In genomic region chr13:108742681-108743080, GRCh38 we compare ENCODE assay signal across 26 cellular contexts.
"Had no signal": no experiment of that assay in that cellular context is flagged by ENCODE, and none has a peak within 500 bp of the region (broad histone marks: within the 10 kb centered on the region; RNA-seq: fewer than 3 reads in every experiment).

No MANE protein-coding gene starts in this region.

- H3K9me3 Mint-ChIP-seq: activated CD4-positive, alpha-beta T cell treated with anti-CD3 and anti-CD28 coated beads, Interleukin-2, amount 10 ng/mL, durations not matched to agents 24 days and 14 days; T-helper 2 cell treated with Interferon-gamma antibody and Interleukin-4, amounts not matched to agents 5 μg/mL and 100 μg/mL, for 36 hours had no signal

- H3K4me3 ChIP-seq: ascending aorta, breast epithelium, K562, MG63 had no signal

- H3K27ac ChIP-seq: ascending aorta, breast epithelium had no signal

- H3K4me1 ChIP-seq: ascending aorta, breast epithelium had no signal

- H3K27me3 Mint-ChIP-seq: activated CD4-positive, alpha-beta T cell treated with anti-CD3 and anti-CD28 coated beads, Interleukin-2, amount 10 ng/mL, durations not matched to agents 24 days and 14 days; activated naive CD8-positive, alpha-beta T cell treated with anti-CD3 and anti-CD28 coated beads, Interleukin-2, amount 10 ng/mL, durations not matched to agents 7 days and 5 days had no signal

- H3K9me3 ChIP-seq: ascending aorta, breast epithelium, SK-N-SH had no signal

- ATAC-seq: activated CD8-positive, alpha-beta T cell treated with anti-CD3 and anti-CD28 coated beads for 36 hours; activated T-cell treated with anti-CD3 and anti-CD28 coated beads, Interleukin-2, amount 50 U/mL, for 72 hours; activated T-helper 17 cell treated with anti-CD3 and anti-CD28 coated beads, Interleukin-2, amount 50 U/mL, for 72 hours; K562 had no signal

- H3K4me3 Mint-ChIP-seq: activated CD4-positive, alpha-beta T cell treated with anti-CD3 and anti-CD28 coated beads, Interleukin-2, amount 10 ng/mL, durations not matched to agents 24 days and 14 days; activated CD8-positive, alpha-beta T cell treated with anti-CD3 and anti-CD28 coated beads for 36 hours; activated naive CD4-positive, alpha-beta T cell treated with anti-CD3 and anti-CD28 coated beads, Interleukin-2, amount 50 U/mL, for 24 hours; activated naive CD8-positive, alpha-beta T cell treated with anti-CD3 and anti-CD28 coated beads, Interleukin-2, amount 10 ng/mL, durations not matched to agents 7 days and 5 days; activated T-cell treated with anti-CD3 and anti-CD28 coated beads, Interleukin-2, amount 50 U/mL, for 72 hours; activated T-helper 17 cell treated with anti-CD3 and anti-CD28 coated beads, Interleukin-2, amount 50 U/mL, for 72 hours; T-helper 1 cell treated with Interleukin-12 subunit alpha and Interleukin-12 subunit beta and Interleukin-4 antibody, amounts not matched to agents 30 μg/mL and 1 μg/mL, for 36 hours; T-helper 2 cell treated with Interferon-gamma antibody and Interleukin-4, amounts not matched to agents 5 μg/mL and 100 μg/mL, for 36 hours had no signal

- H3K4me1 Mint-ChIP-seq: activated CD4-positive, alpha-beta T cell treated with anti-CD3 and anti-CD28 coated beads, Interleukin-2, amount 10 ng/mL, durations not matched to agents 24 days and 14 days; activated naive CD4-positive, alpha-beta T cell treated with anti-CD3 and anti-CD28 coated beads, Interleukin-2, amount 50 U/mL, for 24 hours; activated naive CD8-positive, alpha-beta T cell treated with anti-CD3 and anti-CD28 coated beads, Interleukin-2, amount 10 ng/mL, durations not matched to agents 7 days and 5 days; activated T-helper 17 cell treated with anti-CD3 and anti-CD28 coated beads, Interleukin-2, amount 50 U/mL, for 72 hours had no signal

- H3K4me2 ChIP-seq: SK-N-SH had no signal

- H3K9ac ChIP-seq: SK-N-SH had no signal

- H3K36me3 ChIP-seq: ascending aorta, breast epithelium, MG63 had no signal

- DNase-seq: activated CD4-positive, alpha-beta T cell treated with anti-CD3 and anti-CD28 coated beads, Interleukin-2, amount 10 ng/mL, durations not matched to agents 24 days and 14 days; activated CD4-positive, alpha-beta T cell treated with anti-CD3 and anti-CD28 coated beads, Interleukin-2, amount 50 U/mL, for 4 hours; activated CD8-positive, alpha-beta T cell treated with anti-CD3 and anti-CD28 coated beads for 36 hours; activated gamma-delta T cell; activated naive CD4-positive, alpha-beta T cell treated with Interleukin-2 at 50 U/mL for 16 hours; activated naive CD8-positive, alpha-beta T cell treated with anti-CD3 and anti-CD28 coated beads, Interleukin-2, amount 10 ng/mL, durations not matched to agents 7 days and 5 days; activated T-cell treated with anti-CD3 and anti-CD28 coated beads, Interleukin-2, amount 50 U/mL, for 1 hour; activated T-cell treated with anti-CD3 and anti-CD28 coated beads, Interleukin-2, amount 50 U/mL, for 72 hours; amygdala; MG63; NCI-H1092; NCI-H1436 treated with DMSO at 0.1 percent for 48 hours; NCI-H1694 treated with DMSO at 0.1 percent for 48 hours; NCI-H2029; NCI-H345; NCI-H524 treated with DMSO at 0.1 percent for 48 hours; NK-92 treated with Interleukin-12 subunit alpha and Interleukin-12 subunit beta, amount 100 ng/mL, for 24 hours; Right ventricle myocardium superior; SK-N-SH had no signal

- H3K27ac Mint-ChIP-seq: activated CD4-positive, alpha-beta T cell treated with anti-CD3 and anti-CD28 coated beads, Interleukin-2, amount 10 ng/mL, durations not matched to agents 24 days and 14 days; activated CD8-positive, alpha-beta T cell treated with anti-CD3 and anti-CD28 coated beads for 36 hours; activated naive CD4-positive, alpha-beta T cell treated with anti-CD3 and anti-CD28 coated beads, Interleukin-2, amount 50 U/mL, for 24 hours; activated naive CD8-positive, alpha-beta T cell treated with anti-CD3 and anti-CD28 coated beads, Interleukin-2, amount 10 ng/mL, durations not matched to agents 7 days and 5 days; activated T-cell treated with anti-CD3 and anti-CD28 coated beads, Interleukin-2, amount 50 U/mL, for 72 hours; activated T-helper 17 cell treated with anti-CD3 and anti-CD28 coated beads, Interleukin-2, amount 50 U/mL, for 72 hours; T-helper 1 cell treated with Interleukin-12 subunit alpha and Interleukin-12 subunit beta and Interleukin-4 antibody, amounts not matched to agents 30 μg/mL and 1 μg/mL, for 36 hours; T-helper 2 cell treated with Interferon-gamma antibody and Interleukin-4, amounts not matched to agents 5 μg/mL and 100 μg/mL, for 36 hours had no signal

- H3K27me3 ChIP-seq: ascending aorta, breast epithelium, MG63 had no signal

- H3K36me3 Mint-ChIP-seq: activated naive CD8-positive, alpha-beta T cell treated with anti-CD3 and anti-CD28 coated beads, Interleukin-2, amount 10 ng/mL, durations not matched to agents 7 days and 5 days had no signal
